ENCODE assay signal across 12 cellular contexts in the genomic region with DNA sequence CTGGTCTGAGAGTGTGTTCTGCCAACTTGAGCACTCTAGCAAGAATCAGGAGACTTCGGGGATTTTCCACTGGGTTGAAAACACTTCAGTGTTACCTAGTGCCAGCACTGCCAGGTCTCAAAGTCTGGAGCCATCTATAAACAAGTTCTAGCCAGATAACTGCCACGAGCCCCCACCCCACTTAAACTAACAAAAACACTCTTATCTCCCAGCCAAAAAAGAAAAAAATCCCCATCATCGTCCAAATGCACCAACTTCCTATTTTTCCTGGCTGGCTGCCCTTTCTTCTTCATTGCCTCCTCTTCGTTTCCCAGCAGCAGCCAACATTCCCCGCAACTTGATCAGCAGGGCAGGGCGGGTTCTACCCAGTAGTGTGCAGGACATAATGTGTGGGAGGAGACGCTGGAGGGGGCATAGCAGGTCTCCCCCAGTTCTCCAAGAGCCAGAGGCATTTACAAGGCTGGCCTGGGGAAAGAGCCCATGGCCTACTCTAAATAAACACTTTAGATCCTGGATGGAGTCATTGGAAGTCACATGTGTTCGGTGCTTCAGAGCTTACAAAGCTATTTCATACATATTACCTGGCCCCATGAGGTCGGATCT. TPM values are rescaled to one million over a fixed set of nuclear protein-coding genes. Genes with fewer than 3 reads are reported as not detected.
DNase-seq lines count a peak whose midpoint lies in the region; ATAC-seq, FAIRE-seq and TF ChIP-seq lines count a peak whose summit lies in the region.
"Had no signal": no experiment of that assay in that cellular context is flagged by ENCODE, and none has a peak within 500 bp of the region (broad histone marks: within the 10 kb centered on the region; RNA-seq: fewer than 3 reads in every experiment).

No MANE protein-coding gene starts in this region.

- dilution Hi-C loops in endothelial cell of umbilical vein (cut with MboI; ENCODE audit: extremely low pct_ligation_motif_present, low sequenced_read_pairs), result no loop called here

- H3K9me3 Mint-ChIP-seq in nephron progenitor cell, result peaks cover 10% of the 10 kb centered on the region
- peaks cover 3% of the 10 kb centered on the region for H3K9me3 Mint-ChIP-seq in natural killer cell treated with Interleukin-12 subunit alpha and Interleukin-12 subunit beta and Interleukin-15 and Interleukin-18, amount 100 ng/mL, for 72 hours

- H3K4me2 ChIP-seq in endothelial cell of umbilical vein (ENCODE audit: insufficient read depth, low read length), result peak overlapping the region; percentile 48

- TF ChIP-seq CTCF in endothelial cell of umbilical vein (IDR thresholded peaks at IDR 0.05; ENCODE audit: extremely low read depth in 1 of 2, insufficient read depth in 1 of 2, low read depth in 1 of 2, low read length in 2 of 2) (no peak), nephron progenitor cell (IDR thresholded peaks at IDR 0.05) (no peak)

- POLR2A ChIA-PET in endothelial cell of umbilical vein (lab: Charles Lee), result no interaction called here

- ATAC-seq in natural killer cell treated with Interleukin-12 subunit alpha and Interleukin-12 subunit beta and Interleukin-15 and Interleukin-18, amount 100 ng/mL, for 72 hours, result no peak

- peak overlapping the region in 1 of 3 experiments; percentile 12 for H3K4me3 ChIP-seq in endothelial cell of umbilical vein (replicated peaks in 1 of 3; ENCODE audit: insufficient read depth in 1 of 3, low read depth in 1 of 3, low read length in 3 of 3)

- no peak overlapping the region for H3K4me3 Mint-ChIP-seq in nephron progenitor cell
- H3K4me3 Mint-ChIP-seq in natural killer cell treated with Interleukin-12 subunit alpha and Interleukin-12 subunit beta and Interleukin-15 and Interleukin-18, amount 100 ng/mL, for 72 hours, result no peak overlapping the region

- no TSS peak for BruUV-seq in endothelial cell of umbilical vein (replicated peaks; lab: Mats Ljungman, UMichigan)

- H3K27ac Mint-ChIP-seq in nephron progenitor cell, result peak overlapping the region; percentile 18
- no peak overlapping the region for H3K27ac Mint-ChIP-seq in natural killer cell treated with Interleukin-12 subunit alpha and Interleukin-12 subunit beta and Interleukin-15 and Interleukin-18, amount 100 ng/mL, for 72 hours

- peaks cover 14% of the 10 kb centered on the region for H3K4me1 Mint-ChIP-seq in nephron progenitor cell
- H3K4me1 Mint-ChIP-seq in natural killer cell treated with Interleukin-12 subunit alpha and Interleukin-12 subunit beta and Interleukin-15 and Interleukin-18, amount 100 ng/mL, for 72 hours (ENCODE audit: low read depth in 2 of 2), result no peaks in the 10 kb centered on the region

- no peaks in the 10 kb centered on the region for H3K36me3 ChIP-seq in endothelial cell of umbilical vein (ENCODE audit: control insufficient read depth in 2 of 2, extremely low read depth in 1 of 2, insufficient read depth in 2 of 2, low read length in 2 of 2)

- peaks cover 34% of the 10 kb centered on the region for H3K4me1 ChIP-seq in endothelial cell of umbilical vein (ENCODE audit: control insufficient read depth, extremely low read depth, insufficient read depth, low read length)

- peak overlapping the region; percentile 85 for H2AFZ ChIP-seq in endothelial cell of umbilical vein (ENCODE audit: low read depth, low read length)

- no peaks in the 10 kb centered on the region for H3K27me3 ChIP-seq in endothelial cell of umbilical vein (ENCODE audit: control insufficient read depth in 2 of 2, insufficient read depth in 2 of 2, low read length in 2 of 2)

- H3K27ac ChIP-seq in endothelial cell of umbilical vein (ENCODE audit: insufficient read depth, low read depth, low read length), result peak overlapping the region; percentile 31

- H3K79me2 ChIP-seq in endothelial cell of umbilical vein (ENCODE audit: control insufficient read depth, insufficient read depth, low read length), result no peaks in the 10 kb centered on the region

- H4K20me1 ChIP-seq in endothelial cell of umbilical vein (replicated peaks; ENCODE audit: control insufficient read depth, extremely low read depth, insufficient read depth, low read length), result no peaks in the 10 kb centered on the region

- H3K27me3 Mint-ChIP-seq in nephron progenitor cell (ENCODE audit: low read depth, poor library complexity), result peaks cover 9% of the 10 kb centered on the region
- H3K27me3 Mint-ChIP-seq in natural killer cell treated with Interleukin-12 subunit alpha and Interleukin-12 subunit beta and Interleukin-15 and Interleukin-18, amount 100 ng/mL, for 72 hours, result peaks cover 22 to 42% of the 10 kb centered on the region in 2 donors

- no peaks in the 10 kb centered on the region for H3K9me1 ChIP-seq in endothelial cell of umbilical vein (replicated peaks; ENCODE audit: control insufficient read depth, extremely low read depth, insufficient read depth, low read length)

- CTCF ChIA-PET in endothelial cell of umbilical vein (lab: Charles Lee), result interaction anchor here (1.2 to 2.9 kb wide), 3 partner anchors 10 to 119 kb away, joined by 3 to 11 read pairs (median 5); no protein-coding TSS in a partner anchor

- in situ Hi-C loops in Caki2 (cut with HindIII; ENCODE audit: low pct_unique_long_range_greater_than_20kb, low sequenced_read_pairs), result no loop called here

- no peaks in the 10 kb centered on the region for H3K36me3 Mint-ChIP-seq in nephron progenitor cell (ENCODE audit: low read depth)
- H3K36me3 Mint-ChIP-seq in natural killer cell treated with Interleukin-12 subunit alpha and Interleukin-12 subunit beta and Interleukin-15 and Interleukin-18, amount 100 ng/mL, for 72 hours, result peaks cover 4% of the 10 kb centered on the region

- peak; percentile 82 for FAIRE-seq in endothelial cell of umbilical vein (lab: Jason Lieb, UNC)
- FAIRE-seq: GM18507 had no signal

- no peaks in the 10 kb centered on the region for H3K9me3 ChIP-seq in endothelial cell of umbilical vein (replicated peaks; ENCODE audit: control insufficient read depth, insufficient read depth, low read length)

- TF ChIP-seq POLR2A in endothelial cell of umbilical vein (IDR thresholded peaks at IDR 0.05; ENCODE audit: low read depth, low read length), result no peak

- DNase-seq in Caki2 (ENCODE audit: low read depth), result peak; percentile 92
- peak; percentile 32 for DNase-seq in NCI-H2196 treated with DMSO at 0.1 percent for 48 hours (lab: John Stamatoyannopoulos, UW; ENCODE audit: unreplicated experiment)
- peak; percentile 94 for DNase-seq in endothelial cell of umbilical vein (ENCODE audit: low read depth, low spot score)
- DNase-seq in nephron progenitor cell, result no peak
- DNase-seq in natural killer cell treated with Interleukin-12 subunit alpha and Interleukin-12 subunit beta and Interleukin-15 and Interleukin-18, amount 100 ng/mL, for 72 hours (ENCODE audit: low spot score), result no peak
- no peak for DNase-seq in NOMO-1 treated with DMSO at 0.1 percent for 48 hours (lab: John Stamatoyannopoulos, UW; ENCODE audit: unreplicated experiment)
- no peak for DNase-seq in NCI-H69 (lab: John Stamatoyannopoulos, UW)
- no peak for DNase-seq in retina
- DNase-seq: anterior cingulate cortex, NCI-H146 had no signal

- intact Hi-C loops in endothelial cell of umbilical vein (cut with micrococcal nuclease), result loop anchor here (1.0 kb wide), 2 partner anchors 10 to 38 kb away; no protein-coding TSS in a partner anchor

- H3K9ac ChIP-seq in endothelial cell of umbilical vein (replicated peaks; ENCODE audit: extremely low read depth, insufficient read depth, low read length), result no peak overlapping the region

TF ChIP-seq in endothelial cell of umbilical vein, 7 proteins besides CTCF, POLR2A, EP300 and RAD21:
- TF ChIP-seq MAX (IDR thresholded peaks at IDR 0.05; ENCODE audit: insufficient read depth, insufficient read length) (no peak), FOS (IDR thresholded peaks at IDR 0.05; ENCODE audit: borderline replicate concordance, insufficient read depth, low read length) (no peak), GATA2 (IDR thresholded peaks at IDR 0.05; ENCODE audit: insufficient read depth, insufficient read length, low read depth, low read length) (peak; percentile 80), POLR2AphosphoS5 (IDR thresholded peaks at IDR 0.05; ENCODE audit: insufficient read depth, low read depth, low read length) (peak; percentile 47), MYC (IDR thresholded peaks at IDR 0.05; ENCODE audit: low read depth, low read length) (no peak), EZH2 (IDR thresholded peaks at IDR 0.05; ENCODE audit: borderline replicate concordance, low read depth, low read length, severe bottlenecking) (no peak)

RNA-seq across cellular contexts. Expression of gene C2CD4B, which starts 29.5 kb away (rescaled TPM):
- total RNA-seq in Caki2 (2014; rRNA removed; shearing (Covaris generic); ENCODE audit: low replicate concordance), result not detected in 2 replicates
- 28.4 and 31.7 TPM in 2 replicates for total RNA-seq in endothelial cell of umbilical vein
- polyA plus RNA-seq in endothelial cell of umbilical vein, result 31.5 and 31.7 TPM in 2 replicates
- polyA plus RNA-seq in endothelial cell of umbilical vein (2011; cell fraction: cytosol; rRNA removed), result 10.7 and 21.1 TPM in 2 replicates
- 33.6 and 34.4 TPM in 2 replicates for polyA plus RNA-seq in endothelial cell of umbilical vein (2011; cell fraction: nucleus; rRNA removed)
- polyA plus RNA-seq in endothelial cell of umbilical vein (2012), result 7.8 and 12.1 TPM in 2 replicates
- 7.0 and 7.5 TPM in 2 replicates for polyA minus RNA-seq in endothelial cell of umbilical vein
- not detected for polyA minus RNA-seq in endothelial cell of umbilical vein (2011; cell fraction: cytosol; rRNA and poly(A)+ RNA removed)
- polyA minus RNA-seq in endothelial cell of umbilical vein (2011; cell fraction: nucleus; rRNA and poly(A)+ RNA removed), result 25.2 and 57.0 TPM in 2 replicates
- not detected for total RNA-seq in natural killer cell treated with Interleukin-12 subunit alpha and Interleukin-12 subunit beta and Interleukin-15 and Interleukin-18, amount 100 ng/mL, for 72 hours
- polyA plus RNA-seq: keratinocyte had no signal

Comparison
In these comparisons a context has a peak if more than half of its experiments do, and no peak if none do; other contexts are left out.
1. DNase-seq: peak in Caki2 (single experiment), NCI-H2196 treated with DMSO at 0.1 percent for 48 hours (single experiment) and endothelial cell of umbilical vein (single experiment); none in nephron progenitor cell (single experiment), natural killer cell treated with Interleukin-12 subunit alpha and Interleukin-12 subunit beta and Interleukin-15 and Interleukin-18, amount 100 ng/mL, for 72 hours (single experiment), NOMO-1 treated with DMSO at 0.1 percent for 48 hours (single experiment), NCI-H69 (single experiment) and retina (single experiment).
2. RNA of gene C2CD4B, which starts 29.5 kb away (total RNA-seq): 28.4 to 31.7 TPM in endothelial cell of umbilical vein; not detected in natural killer cell treated with Interleukin-12 subunit alpha and Interleukin-12 subunit beta and Interleukin-15 and Interleukin-18, amount 100 ng/mL, for 72 hours and not detected in Caki2; every median in the first group is over 10 times any median in the second.